1 cellular context compared by ENCODE assay signal in the genomic region with DNA sequence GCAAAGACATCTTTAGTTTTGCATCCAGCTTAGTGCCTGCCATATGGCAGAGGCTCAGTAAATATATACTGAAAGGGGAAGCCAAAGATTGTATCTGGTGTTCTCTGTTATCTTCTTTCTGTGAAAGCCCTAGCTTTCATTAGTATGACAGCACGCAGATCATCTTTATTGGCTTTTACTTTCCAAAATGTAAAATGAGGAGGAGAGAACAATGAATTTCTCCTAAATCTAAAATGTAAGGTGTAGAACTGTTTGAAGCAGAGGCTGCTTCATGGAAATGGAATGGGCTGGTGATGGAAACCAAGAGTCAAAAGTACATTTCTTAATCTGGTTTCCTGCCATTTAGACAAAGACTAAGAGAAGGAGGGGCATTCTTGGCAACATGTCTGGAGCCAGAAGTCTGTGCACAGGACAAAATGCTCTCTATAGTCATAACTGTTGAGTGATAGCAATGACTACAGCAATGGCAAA.
TF ChIP-seq lines count a peak whose summit lies in the region.

No MANE protein-coding gene starts in this region.

TF ChIP-seq in SK-N-SH treated with all-trans-retinoic acid at 6 μM for 48 hours, 23 proteins besides CTCF, POLR2A, EP300 and RAD21 (continued from another document):
- TF ChIP-seq ZC3H10 (CRISPR knock-in tag; IDR thresholded peaks at IDR 0.05) (no peak), ZNF565 (CRISPR knock-in tag; conservative IDR thresholded peaks at IDR 0.05; ENCODE audit: low read depth) (0 out of 2 replicates have a peak, but pooled peaks have one; percentile 56)
